ENCODE assay signal across 8 cellular contexts in the genomic region with DNA sequence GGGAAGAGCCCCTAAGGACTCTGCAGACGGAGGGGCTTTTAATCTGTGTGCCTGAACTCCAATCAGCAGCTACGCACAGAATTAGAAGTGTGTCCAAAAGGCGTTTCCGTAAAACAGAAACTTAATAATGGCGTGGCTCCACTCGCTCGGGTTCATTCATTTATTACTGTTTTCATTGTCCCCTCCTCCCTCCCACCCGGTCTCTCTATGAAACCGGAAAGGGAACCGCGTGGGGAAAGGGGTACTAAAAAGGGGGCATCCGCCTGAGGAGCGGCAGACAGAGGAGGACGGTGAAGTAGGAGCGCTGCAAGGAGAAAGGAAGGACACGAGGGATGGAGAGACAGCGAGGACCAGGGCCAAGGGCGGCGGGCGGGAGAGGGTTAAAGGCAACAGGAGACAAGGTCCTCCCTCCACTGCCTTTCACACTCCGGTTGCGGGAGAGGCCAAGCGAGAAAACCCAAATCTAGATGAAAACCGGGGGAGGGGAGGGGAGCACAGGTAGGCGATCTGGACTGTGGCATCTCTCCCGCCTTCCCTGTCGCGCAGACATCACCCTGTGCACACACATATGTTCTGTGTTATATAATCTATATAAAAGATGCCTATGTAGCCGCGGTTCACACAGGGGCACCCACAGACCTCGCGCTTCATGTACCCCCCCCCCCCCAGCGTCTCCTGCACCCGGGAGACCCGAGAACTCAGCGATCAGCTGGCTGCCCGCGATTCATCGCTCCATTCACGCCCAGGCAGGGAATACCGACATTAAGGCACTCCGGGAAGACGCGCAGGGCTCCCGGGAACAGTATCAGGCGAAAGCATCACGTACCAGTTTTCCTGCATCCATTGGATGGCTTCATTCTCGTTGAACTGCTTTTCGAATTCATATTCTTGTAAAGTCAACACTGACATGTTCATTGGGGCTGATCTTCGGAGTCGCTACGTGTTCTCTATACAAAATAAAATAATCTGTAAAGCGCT. TPM values are rescaled to one million over a fixed set of nuclear protein-coding genes. Genes with fewer than 3 reads are reported as not detected.
DNase-seq lines count a peak whose midpoint lies in the region; TF ChIP-seq lines count a peak whose summit lies in the region.

No MANE protein-coding gene starts in this region.

- TF ChIP-seq POLR2A in GM19099 (IDR thresholded peaks at IDR 0.05; ENCODE audit: extremely low read depth, insufficient read length, low read depth), result peak; percentile 70

- peak overlapping the region; percentile 80 for H3K4me3 ChIP-seq in AG10803 (ENCODE audit: low read length)

- DNase-seq in AG10803 (ENCODE audit: low read depth) (peak; percentile 25), LHCN-M2 (ENCODE audit: low read depth) (peak; percentile 57), T-helper 1 cell (peak in 4 of 5 donors; percentile 10 to 64 (median 17)), anterior cingulate cortex (lab: John Stamatoyannopoulos, UW) (peak in 57 of 58 donors; percentile 27 to 82 (median 59)), hepatic stellate cell (ENCODE audit: low spot score) (peak; percentile 41), putamen (ENCODE audit: low spot score) (peak; percentile 64), GOT3 (lab: John Stamatoyannopoulos, UW) (no peak)

- TF ChIP-seq CTCF in AG10803 (conservative IDR thresholded peaks at IDR 0.05; ENCODE audit: low read length), result no peak

RNA-seq across cellular contexts. Expression of a gene that starts 0.7 kb away (rescaled TPM):
- total RNA-seq in LHCN-M2 (2014; rRNA removed), result 10.4 and 10.7 TPM in 2 replicates
- 14.8 TPM for polyA plus RNA-seq in LHCN-M2 (2012)
